In the genomic region with DNA sequence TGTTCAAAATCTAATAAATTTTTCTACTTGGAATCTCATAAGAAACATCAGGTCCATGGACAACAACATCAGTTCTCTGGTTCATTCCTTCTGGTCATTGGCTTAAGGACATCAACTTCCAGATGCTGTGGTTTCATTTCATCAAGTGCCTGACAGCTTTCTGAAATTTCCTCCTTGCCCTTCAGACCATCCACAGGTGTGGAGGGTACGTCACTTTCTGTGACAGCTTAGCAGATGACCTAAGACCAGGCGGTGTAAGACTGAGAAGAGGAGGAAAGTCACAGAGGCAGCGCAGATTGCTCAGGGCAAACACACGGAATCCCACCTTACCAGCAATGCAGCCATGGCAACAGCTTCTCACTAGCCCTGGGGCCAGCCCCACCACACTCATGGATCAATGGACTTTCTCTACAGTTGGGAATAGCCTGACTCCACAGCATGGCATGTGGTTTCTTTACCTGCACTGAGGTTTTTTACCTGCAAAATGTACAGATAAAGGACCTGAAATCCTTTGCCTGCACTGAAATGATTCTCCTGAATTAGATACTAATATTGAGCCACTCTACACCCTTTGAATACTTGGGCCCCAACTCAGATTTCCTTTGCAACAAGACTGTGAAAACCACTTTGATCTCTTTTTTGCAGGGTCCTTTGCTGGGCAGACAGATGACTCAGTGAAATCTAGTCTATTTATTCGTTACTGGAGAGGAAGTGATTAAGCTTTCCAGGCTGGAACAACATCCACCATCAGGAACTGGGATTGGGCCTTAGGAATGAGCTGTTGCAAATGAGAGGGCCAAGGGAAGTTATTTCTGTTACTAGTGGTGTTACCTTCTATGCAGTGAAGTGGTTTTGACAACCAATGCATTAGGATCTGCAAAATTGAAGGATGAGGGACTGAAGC, we compare ENCODE assay signal across 10 cellular contexts. TPM values are rescaled to one million over a fixed set of nuclear protein-coding genes. Genes with fewer than 3 reads are reported as not detected.
DNase-seq lines count a peak whose midpoint lies in the region; ATAC-seq, FAIRE-seq and TF ChIP-seq lines count a peak whose summit lies in the region.
"Had no signal": no experiment of that assay in that cellular context is flagged by ENCODE, and none has a peak within 500 bp of the region (broad histone marks: within the 10 kb centered on the region; RNA-seq: fewer than 3 reads in every experiment).

No MANE protein-coding gene starts in this region.

- peak; percentile 98 for FAIRE-seq in GM12892 (lab: Jason Lieb, UNC)

- no peak for TF ChIP-seq POLR2A in GM12892 (IDR thresholded peaks at IDR 0.05; ENCODE audit: low read depth, low read length)

- H3K4me3 Mint-ChIP-seq in memory B cell: no peak overlapping the region
- H3K4me3 Mint-ChIP-seq: T-helper 17 cell had no signal

- H3K27me3 Mint-ChIP-seq in memory B cell: no peaks in the 10 kb centered on the region

- peaks cover 5% of the 10 kb centered on the region for H3K36me3 Mint-ChIP-seq in memory B cell

- H3K27ac Mint-ChIP-seq in memory B cell: no peak overlapping the region

- peaks cover 5% of the 10 kb centered on the region for H3K9me3 Mint-ChIP-seq in memory B cell

- ATAC-seq in HG02588 (IDR thresholded peaks at IDR 0.05; ENCODE audit: unreplicated experiment) (peak; percentile 27), memory B cell (ENCODE audit: low read depth) (peak; percentile 48), GM18861 (IDR thresholded peaks at IDR 0.05; ENCODE audit: unreplicated experiment) (no peak)

- DNase-seq in GM12892 (ENCODE audit: insufficient read length) (no peak), SW480 (ENCODE audit: low spot score) (peak; percentile 43), memory B cell (ENCODE audit: low spot score in 2 of 2) (no peak), NCI-H1694 (lab: John Stamatoyannopoulos, UW) (no peak), HT-29 (ENCODE audit: low spot score) (no peak), NCI-H1048 (lab: John Stamatoyannopoulos, UW) (no peak)

- peaks cover 19% of the 10 kb centered on the region for H3K4me1 Mint-ChIP-seq in memory B cell

RNA-seq across cellular contexts. Expression of a gene that starts 26.9 kb away (rescaled TPM):
- 7.1 TPM for polyA plus RNA-seq in GM12892 (2012; ENCODE audit: missing spikeins)
- total RNA-seq in HT-29 (2014; rRNA removed; shearing (Covaris generic)): 0.47 TPM in 1 of 2 replicates, not detected in the other
- polyA plus RNA-seq: neural cell had no signal

RNA-seq across cellular contexts. Expression of a gene that starts 30.8 kb away (rescaled TPM):
- 11.9 TPM for polyA plus RNA-seq in GM12892 (2012; ENCODE audit: missing spikeins)
- 6.7 and 7.3 TPM in 2 replicates for total RNA-seq in HT-29 (2014; rRNA removed; shearing (Covaris generic))

RNA-seq across cellular contexts. Expression of a gene that starts 50.4 kb away (rescaled TPM):
- 25.1 TPM for polyA plus RNA-seq in GM12892 (2012; ENCODE audit: missing spikeins)
- 336 and 348 TPM in 2 replicates for total RNA-seq in HT-29 (2014; rRNA removed; shearing (Covaris generic))
